In the genomic region with DNA sequence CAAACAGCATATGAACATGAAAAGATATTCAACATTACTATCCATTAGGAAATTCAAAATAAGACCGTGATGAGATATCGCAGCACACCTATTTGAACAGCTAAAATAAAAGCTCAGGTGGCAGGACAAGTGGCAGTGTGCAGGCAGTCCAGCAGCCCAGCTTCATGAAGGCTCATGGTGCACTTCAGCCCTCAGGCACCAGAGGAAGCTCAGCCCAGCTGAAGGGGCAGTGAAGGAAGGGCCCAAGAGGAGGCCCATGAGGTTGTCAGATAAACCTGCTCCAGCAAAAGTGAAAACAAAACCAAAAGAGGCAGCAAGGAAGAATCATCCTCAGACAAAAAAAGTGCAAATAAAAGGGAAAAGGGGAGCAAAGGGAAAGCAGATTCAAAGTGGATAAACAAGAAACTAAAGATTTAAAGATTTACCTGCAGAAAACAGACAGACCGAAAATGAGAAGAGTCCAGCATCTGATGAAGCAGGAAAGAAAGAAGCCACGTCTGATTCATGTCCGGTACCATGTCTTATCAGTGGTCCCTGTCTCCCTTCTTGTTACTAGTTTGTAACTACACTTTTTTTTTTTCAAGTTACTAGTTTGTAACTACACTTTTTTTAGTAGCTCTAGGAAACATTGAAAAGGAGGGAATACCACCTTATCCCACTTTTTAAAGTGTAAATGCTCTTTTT, we compare ENCODE assay signal across 24 cellular contexts. TPM values are rescaled to one million over a fixed set of nuclear protein-coding genes. Genes with fewer than 3 reads are reported as not detected.
"Had no signal": no experiment of that assay in that cellular context is flagged by ENCODE, and none has a peak within 500 bp of the region (broad histone marks: within the 10 kb centered on the region; RNA-seq: fewer than 3 reads in every experiment).

No MANE protein-coding gene starts in this region.

- H3K36me3 ChIP-seq: ascending aorta, breast epithelium, ovary, sigmoid colon, spleen, suprapubic skin, upper lobe of left lung had no signal

- H3K9me3 Mint-ChIP-seq: activated B cell treated with CpG ODN at 0.5 μM for 24 hours; dendritic cell treated with granulocyte-macrophage colony-stimulating factor and Interleukin-4, amounts not matched to agents 40 ng/mL and 50 ng/mL, for 4 days; stimulated activated naive CD8-positive, alpha-beta T cell treated with anti-CD3 and anti-CD28 coated beads, Interleukin-15, Interleukin-2, amounts not matched to agents 100 ng/mL and 50 ng/mL, for 24 hours had no signal

- H3K4me3 Mint-ChIP-seq: activated B cell treated with CpG ODN at 0.5 μM for 24 hours; dendritic cell treated with granulocyte-macrophage colony-stimulating factor and Interleukin-4, amounts not matched to agents 40 ng/mL and 50 ng/mL, for 4 days; stimulated activated naive CD8-positive, alpha-beta T cell treated with anti-CD3 and anti-CD28 coated beads, Interleukin-15, Interleukin-2, amounts not matched to agents 100 ng/mL and 50 ng/mL, for 24 hours had no signal

- H3K4me1 ChIP-seq: ascending aorta, breast epithelium, sigmoid colon, spleen, suprapubic skin, upper lobe of left lung had no signal

- H3K27me3 Mint-ChIP-seq: activated B cell treated with CpG ODN at 0.5 μM for 24 hours; dendritic cell treated with granulocyte-macrophage colony-stimulating factor and Interleukin-4, amounts not matched to agents 40 ng/mL and 50 ng/mL, for 4 days; stimulated activated naive CD8-positive, alpha-beta T cell treated with anti-CD3 and anti-CD28 coated beads, Interleukin-15, Interleukin-2, amounts not matched to agents 100 ng/mL and 50 ng/mL, for 24 hours had no signal

- H3K27ac ChIP-seq: ascending aorta, breast epithelium, epithelial cell of prostate, ovary, sigmoid colon, spleen, suprapubic skin, upper lobe of left lung had no signal

- DNase-seq: activated B cell treated with CpG ODN at 0.5 μM for 24 hours; activated CD4-positive, alpha-beta T cell treated with anti-CD3 and anti-CD28 coated beads, Interleukin-2, amount 50 U/mL, for 1 hour; activated CD8-positive, alpha-beta memory T cell treated with anti-CD3 and anti-CD28 coated beads for 24 hours; activated naive CD4-positive, alpha-beta T cell treated with Interleukin-2 at 50 U/mL for 16 hours; activated T-cell treated with anti-CD3 and anti-CD28 coated beads for 4 hours; cerebellar nuclear complex; effector memory CD4-positive, alpha-beta T cell; head of caudate nucleus; immature natural killer cell; mesendoderm; ovary; sigmoid colon; spleen; SW 1271; upper lobe of left lung had no signal

- H3K9me3 ChIP-seq: ascending aorta, breast epithelium, ovary, sigmoid colon, spleen, suprapubic skin, upper lobe of left lung had no signal

- H3K4me1 Mint-ChIP-seq: activated B cell treated with CpG ODN at 0.5 μM for 24 hours, immature natural killer cell had no signal

- H3K27me3 ChIP-seq: ascending aorta, breast epithelium, ovary, sigmoid colon, spleen, upper lobe of left lung had no signal

- H3K4me3 ChIP-seq: ascending aorta, breast epithelium, ovary, sigmoid colon, spleen, suprapubic skin, upper lobe of left lung had no signal

- H3K27ac Mint-ChIP-seq: activated B cell treated with CpG ODN at 0.5 μM for 24 hours; dendritic cell treated with granulocyte-macrophage colony-stimulating factor and Interleukin-4, amounts not matched to agents 40 ng/mL and 50 ng/mL, for 4 days; stimulated activated naive CD8-positive, alpha-beta T cell treated with anti-CD3 and anti-CD28 coated beads, Interleukin-15, Interleukin-2, amounts not matched to agents 100 ng/mL and 50 ng/mL, for 24 hours had no signal

RNA-seq across cellular contexts. Expression of a gene that starts 15.0 kb away (rescaled TPM):
- total RNA-seq: ascending aorta had no signal

RNA-seq across cellular contexts. Expression of a gene that starts 16.0 kb away (rescaled TPM):
- total RNA-seq: activated B cell treated with CpG ODN at 0.5 μM for 24 hours, ascending aorta, breast epithelium, frontal cortex, liver, ovary, sigmoid colon, spleen, suprapubic skin, upper lobe of left lung had no signal
- polyA plus RNA-seq: immature natural killer cell, liver, neural cell, ovary, sigmoid colon, spleen had no signal

RNA-seq across cellular contexts. Expression of a gene that starts 48.7 kb away (rescaled TPM):
- total RNA-seq: ascending aorta had no signal
- polyA plus RNA-seq: neural cell had no signal
